Comparison of ENCODE assay signal across 29 cellular contexts in genomic region chr2:31805688-31806087, GRCh38.
"Had no signal": no experiment of that assay in that cellular context is flagged by ENCODE, and none has a peak within 500 bp of the region (broad histone marks: within the 10 kb centered on the region; RNA-seq: fewer than 3 reads in every experiment).

No MANE protein-coding gene starts in this region.

- H3K4me3 ChIP-seq: adrenal gland, body of pancreas, breast epithelium, SJCRH30, SK-N-MC had no signal

- H3K27me3 ChIP-seq: adrenal gland, body of pancreas, breast epithelium, SJCRH30 had no signal

- H3K4me3 Mint-ChIP-seq: activated CD4-positive, alpha-beta T cell treated with anti-CD3 and anti-CD28 coated beads for 36 hours; activated CD4-positive, alpha-beta T cell treated with anti-CD3 and anti-CD28 coated beads, Interleukin-2, amount 10 ng/mL, durations not matched to agents 7 days and 5 days; activated CD8-positive, alpha-beta T cell treated with anti-CD3 and anti-CD28 coated beads, Interleukin-2, amount 10 ng/mL, durations not matched to agents 7 days and 5 days; activated naive CD4-positive, alpha-beta T cell treated with anti-CD3 and anti-CD28 coated beads for 36 hours; activated T-cell treated with anti-CD3 and anti-CD28 coated beads, Interleukin-2, amount 50 U/mL, for 4 hours; activated T-helper 1 cell treated with anti-CD3 and anti-CD28 coated beads, Interleukin-12 subunit alpha, Interleukin-12 subunit beta, Interleukin-2, Interleukin-4 antibody, amounts not matched to agents 30 ng/mL and 10 ng/mL and 1 ng/mL, durations not matched to agents 14 hours and 24 hours and 36 hours had no signal

- H3K36me3 ChIP-seq: adrenal gland, breast epithelium, SJCRH30 had no signal

- H3K9me3 Mint-ChIP-seq: activated CD4-positive, alpha-beta T cell treated with anti-CD3 and anti-CD28 coated beads, Interleukin-2, amount 10 ng/mL, durations not matched to agents 7 days and 5 days; activated T-cell treated with anti-CD3 and anti-CD28 coated beads, Interleukin-2, amount 50 U/mL, for 4 hours had no signal

- H3K9me3 ChIP-seq: adrenal gland, body of pancreas, SJCRH30 had no signal

- DNase-seq: activated CD4-positive, alpha-beta T cell treated with anti-CD3 and anti-CD28 coated beads for 36 hours; activated CD4-positive, alpha-beta T cell treated with anti-CD3 and anti-CD28 coated beads, Interleukin-2, amount 10 ng/mL, durations not matched to agents 7 days and 5 days; activated CD4-positive, alpha-beta T cell treated with anti-CD3 and anti-CD28 coated beads, Interleukin-2, amount 50 U/mL, for 48 hours; activated CD8-positive, alpha-beta T cell treated with anti-CD3 and anti-CD28 coated beads, Interleukin-2, amount 10 ng/mL, durations not matched to agents 7 days and 5 days; activated gamma-delta T cell treated with Interleukin-2 at 50 U/mL for 16 hours; activated naive CD4-positive, alpha-beta T cell treated with anti-CD3 and anti-CD28 coated beads for 36 hours; activated T-cell treated with anti-CD3 and anti-CD28 coated beads, Interleukin-2, amount 50 U/mL, for 4 hours; adrenal gland; body of pancreas; caudate nucleus; Karpas-422; NCI-H1048; NCI-H1105 treated with DMSO at 0.1 percent for 48 hours; NCI-H1436; NCI-H1694; NCI-H1930; NCI-H2081 treated with DMSO at 0.1 percent for 48 hours; NCI-H226; NCI-H446 treated with DMSO at 0.1 percent for 48 hours; NCI-H524; SHP77; SJCRH30 had no signal

- ATAC-seq: activated CD4-positive, alpha-beta T cell treated with anti-CD3 and anti-CD28 coated beads for 36 hours; activated CD4-positive, CD25-positive, alpha-beta regulatory T cell treated with anti-CD3 and anti-CD28 coated beads, Interleukin-2, amount 50 U/mL, for 24 hours; activated CD8-positive, alpha-beta T cell treated with anti-CD3 and anti-CD28 coated beads, Interleukin-2, amount 10 ng/mL, durations not matched to agents 7 days and 5 days; activated naive CD4-positive, alpha-beta T cell treated with anti-CD3 and anti-CD28 coated beads, Interleukin-2, amount 50 U/mL, for 72 hours; activated T-cell treated with anti-CD3 and anti-CD28 coated beads, Interleukin-2, amount 50 U/mL, for 4 hours; body of pancreas; Panc1 had no signal

- H3K27ac ChIP-seq: adrenal gland, body of pancreas, breast epithelium, SJCRH30, SK-N-MC had no signal

- FAIRE-seq: astrocyte had no signal

- H3K4me1 ChIP-seq: body of pancreas, breast epithelium had no signal

- H3K27ac Mint-ChIP-seq: activated CD4-positive, alpha-beta T cell treated with anti-CD3 and anti-CD28 coated beads for 36 hours; activated CD4-positive, alpha-beta T cell treated with anti-CD3 and anti-CD28 coated beads, Interleukin-2, amount 10 ng/mL, durations not matched to agents 7 days and 5 days; activated CD8-positive, alpha-beta T cell treated with anti-CD3 and anti-CD28 coated beads, Interleukin-2, amount 10 ng/mL, durations not matched to agents 7 days and 5 days; activated naive CD4-positive, alpha-beta T cell treated with anti-CD3 and anti-CD28 coated beads for 36 hours; activated naive CD4-positive, alpha-beta T cell treated with anti-CD3 and anti-CD28 coated beads, Interleukin-2, amount 50 U/mL, for 72 hours; activated T-helper 1 cell treated with anti-CD3 and anti-CD28 coated beads, Interleukin-12 subunit alpha, Interleukin-12 subunit beta, Interleukin-2, Interleukin-4 antibody, amounts not matched to agents 30 ng/mL and 10 ng/mL and 1 ng/mL, durations not matched to agents 14 hours and 24 hours and 36 hours had no signal
